ENCODE assay signal across 8 cellular contexts in the genomic region with DNA sequence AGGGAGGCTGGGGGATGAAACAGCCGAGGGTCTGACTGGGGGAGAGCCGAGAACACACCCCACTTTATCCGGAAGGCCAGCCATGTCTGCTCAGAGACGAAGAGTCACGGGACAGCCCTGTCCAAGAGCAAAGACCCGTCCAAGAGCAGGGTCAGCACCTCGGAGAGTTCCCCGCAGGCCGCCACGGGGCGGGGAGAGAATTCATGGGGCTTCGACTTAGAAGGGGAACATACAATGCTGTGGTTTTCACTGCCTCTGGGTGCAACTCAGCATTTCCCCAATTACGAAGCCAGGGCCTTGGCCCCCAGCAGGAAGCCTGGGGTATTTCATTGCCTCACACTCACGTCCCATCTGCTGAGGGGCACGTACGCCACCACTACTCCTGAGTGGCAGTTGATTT. TPM values are rescaled to one million over a fixed set of nuclear protein-coding genes. Genes with fewer than 3 reads are reported as not detected.
DNase-seq lines count a peak whose midpoint lies in the region; ATAC-seq and TF ChIP-seq lines count a peak whose summit lies in the region.

No MANE protein-coding gene starts in this region.

- H3K36me3 Mint-ChIP-seq in Caco-2 (ENCODE audit: insufficient read depth, unreplicated experiment) = no peaks in the 10 kb centered on the region
- no peaks in the 10 kb centered on the region for H3K36me3 Mint-ChIP-seq in activated T-cell treated with anti-CD3 and anti-CD28 coated beads, Interleukin-2, amount 50 U/mL, for 4 hours (ENCODE audit: insufficient read depth)

- no peaks in the 10 kb centered on the region for H3K36me3 ChIP-seq in Caco-2 (ENCODE audit: control insufficient read depth, insufficient read depth, low read length)
- H3K36me3 ChIP-seq in left lung = no peaks in the 10 kb centered on the region
- H3K36me3 ChIP-seq in gastrocnemius medialis = no peaks in the 10 kb centered on the region

- no peak for TF ChIP-seq CTCF in Caco-2 (IDR thresholded peaks at IDR 0.05; ENCODE audit: insufficient read depth in 1 of 2, low read depth in 1 of 2, low read length in 1 of 2, severe bottlenecking in 1 of 2, unreplicated experiment in 1 of 2)
- TF ChIP-seq CTCF in left lung (IDR thresholded peaks at IDR 0.05) = no peak
- TF ChIP-seq CTCF in gastrocnemius medialis (IDR thresholded peaks at IDR 0.05 in 4 of 5, conservative IDR thresholded peaks at IDR 0.05 in 1 of 5) = no peak

- H3K27me3 Mint-ChIP-seq in Caco-2 (ENCODE audit: insufficient read depth, unreplicated experiment) = peaks cover 18% of the 10 kb centered on the region
- H3K27me3 Mint-ChIP-seq in activated T-cell treated with anti-CD3 and anti-CD28 coated beads, Interleukin-2, amount 50 U/mL, for 4 hours (ENCODE audit: low read depth) = peaks cover 10% of the 10 kb centered on the region

- H3K27ac Mint-ChIP-seq in Caco-2 (ENCODE audit: unreplicated experiment) = no peak overlapping the region

- H3K4me1 Mint-ChIP-seq in Caco-2 (ENCODE audit: low read depth, unreplicated experiment) = no peaks in the 10 kb centered on the region
- H3K4me1 Mint-ChIP-seq in activated T-cell treated with anti-CD3 and anti-CD28 coated beads, Interleukin-2, amount 50 U/mL, for 4 hours (ENCODE audit: low read depth) = no peaks in the 10 kb centered on the region

- ATAC-seq in activated T-cell treated with anti-CD3 and anti-CD28 coated beads, Interleukin-2, amount 50 U/mL, for 4 hours = peak; percentile 46 to 48
- ATAC-seq in left lung (peak; percentile 88), gastrocnemius medialis (no peak), HG03025 (IDR thresholded peaks at IDR 0.05; ENCODE audit: low FRiP score, unreplicated experiment) (no peak)

- H3K9me3 Mint-ChIP-seq in Caco-2 (ENCODE audit: unreplicated experiment) = no peaks in the 10 kb centered on the region
- H3K9me3 Mint-ChIP-seq in activated T-cell treated with anti-CD3 and anti-CD28 coated beads, Interleukin-2, amount 50 U/mL, for 4 hours = no peaks in the 10 kb centered on the region

- no peak overlapping the region for H3K4me3 ChIP-seq in Caco-2 (ENCODE audit: low read depth, low read length)
- H3K4me3 ChIP-seq in left lung = no peak overlapping the region
- no peak overlapping the region for H3K4me3 ChIP-seq in gastrocnemius medialis

- H3K4me1 ChIP-seq in Caco-2 = no peaks in the 10 kb centered on the region
- H3K4me1 ChIP-seq in left lung = no peaks in the 10 kb centered on the region
- H3K4me1 ChIP-seq in gastrocnemius medialis = no peaks in the 10 kb centered on the region

- H3K9me3 ChIP-seq in Caco-2 (0 out of 2 replicates have a peak, but pooled peaks cover 3% of the 10 kb centered on the region), left lung (no peaks in the 10 kb centered on the region), gastrocnemius medialis (no peaks in the 10 kb centered on the region)

- in situ Hi-C loops in gastrocnemius medialis (cut with MboI; ENCODE audit: low sequenced_read_pairs in 4 of 4) = no loop called here

- POLR2A ChIA-PET in Caco-2 (lab: Charles Lee) = no interaction called here

- H3K4me3 Mint-ChIP-seq in Caco-2 (ENCODE audit: unreplicated experiment) = no peak overlapping the region
- H3K4me3 Mint-ChIP-seq in activated T-cell treated with anti-CD3 and anti-CD28 coated beads, Interleukin-2, amount 50 U/mL, for 4 hours = no peak overlapping the region

- H3K27me3 ChIP-seq in Caco-2 (replicated peaks; ENCODE audit: control insufficient read depth, insufficient read depth, low read length) = no peaks in the 10 kb centered on the region
- peaks cover 0 to 70% of the 10 kb centered on the region in 2 donors for H3K27me3 ChIP-seq in left lung
- H3K27me3 ChIP-seq in gastrocnemius medialis = peaks cover 20 to 31% (median 27%) of the 10 kb centered on the region in 3 donors

- H3K27ac ChIP-seq in left lung (no peak overlapping the region), gastrocnemius medialis (no peak overlapping the region)

- no peak for TF ChIP-seq POLR2A in gastrocnemius medialis (IDR thresholded peaks at IDR 0.05)

- DNase-seq in Caco-2 = peak; percentile 73 to 82
- peak; percentile 97 to 98 for DNase-seq in Kasumi-1 (lab: John Stamatoyannopoulos, UW)
- DNase-seq in activated T-cell treated with anti-CD3 and anti-CD28 coated beads, Interleukin-2, amount 50 U/mL, for 4 hours = no peak
- peak; percentile 51 to 58 for DNase-seq in left lung
- DNase-seq in gastrocnemius medialis = no peak
- no peak for DNase-seq in effector CD4-positive, alpha-beta T cell
- DNase-seq in NCI-H446 (lab: John Stamatoyannopoulos, UW) = no peak

- CTCF ChIA-PET in Caco-2 (lab: Charles Lee) = no interaction called here

- BruUV-seq in Caco-2 (replicated peaks; lab: Mats Ljungman, UMichigan) = no TSS peak

- intact Hi-C loops in Caco-2 (cut with micrococcal nuclease; ENCODE audit: unreplicated experiment) = loop anchor here (1.0 kb wide), 1 partner anchor 53 kb away; no protein-coding TSS in a partner anchor
- intact Hi-C loops in left lung (cut with DNase I) = no loop called here
- intact Hi-C loops in gastrocnemius medialis (cut with DNase I; ENCODE audit: low total_unique reads) = no loop called here

RNA-seq across cellular contexts. Expression of a gene that starts 59.3 kb away (rescaled TPM):
- total RNA-seq in Caco-2 (2022) (3.5 and 4.8 TPM in 2 replicates), left lung (under 1 TPM in 1 of 2 donors, not detected in 1; 0.06 TPM), gastrocnemius medialis (not detected)
- not detected for total RNA-seq in activated T-cell treated with anti-CD3 and anti-CD28 coated beads, Interleukin-2, amount 50 U/mL, for 4 hours

Comparison
In these comparisons a context has a peak if more than half of its experiments do, and no peak if none do; other contexts are left out.
1. DNase-seq: peak in Caco-2 (2 of 2), Kasumi-1 (2 of 2) and left lung (2 of 2); none in activated T-cell treated with anti-CD3 and anti-CD28 coated beads, Interleukin-2, amount 50 U/mL, for 4 hours (single experiment), gastrocnemius medialis (0 of 2), effector CD4-positive, alpha-beta T cell (single experiment) and NCI-H446 (0 of 2).
2. ATAC-seq: peak in activated T-cell treated with anti-CD3 and anti-CD28 coated beads, Interleukin-2, amount 50 U/mL, for 4 hours (2 of 2) and left lung (single experiment); none in gastrocnemius medialis (0 of 2) and HG03025 (single experiment).